ENCODE assay signal across 15 cellular contexts in the genomic region with DNA sequence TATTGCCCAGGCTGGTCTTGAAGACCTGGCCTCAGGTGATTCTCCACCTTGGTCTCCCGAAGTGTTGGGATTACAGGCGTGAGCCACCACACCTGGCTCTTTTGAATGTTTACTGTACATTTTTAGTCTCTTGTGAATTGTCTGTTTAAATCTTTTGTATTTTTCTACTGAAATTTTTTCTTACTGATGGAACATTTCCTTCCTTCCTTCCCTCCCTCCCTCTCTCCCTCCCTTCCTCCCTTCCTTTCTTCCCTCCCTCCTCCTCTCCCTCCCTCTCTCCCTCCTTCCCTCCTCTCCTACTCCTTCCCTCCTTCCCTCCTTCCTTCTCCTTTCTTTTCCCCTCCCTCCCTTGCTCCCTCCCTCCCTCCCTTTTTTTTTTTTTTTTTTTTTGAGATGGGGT. TPM values are rescaled to one million over a fixed set of nuclear protein-coding genes. Genes with fewer than 3 reads are reported as not detected.
A peak's percentile ranks its signal among the peaks of the same experiment; 100 is the strongest.
DNase-seq lines count a peak whose midpoint lies in the region; TF ChIP-seq lines count a peak whose summit lies in the region.
"Had no signal": no experiment of that assay in that cellular context is flagged by ENCODE, and none has a peak within 500 bp of the region (broad histone marks: within the 10 kb centered on the region; RNA-seq: fewer than 3 reads in every experiment).

No MANE protein-coding gene starts in this region.

- peaks cover 92% of the 10 kb centered on the region for H3K79me2 ChIP-seq in PC-9 (ENCODE audit: low read depth)

- WGBS in stomach, 5 donors = 92 to 98% (median 93%) methylated on average over 2 of the region's 2 CpGs

- H3K9me3 ChIP-seq in HEK293 (ENCODE audit: control insufficient read depth, insufficient read depth, low read depth, low read length) = no peaks in the 10 kb centered on the region
- no peaks in the 10 kb centered on the region for H3K9me3 ChIP-seq in PC-9 (ENCODE audit: insufficient read depth, low read depth)
- no peaks in the 10 kb centered on the region for H3K9me3 ChIP-seq in stomach
- H3K9me3 ChIP-seq: Caco-2 had no signal

- POLR2A ChIA-PET in HEK293 (lab: Yijun Ruan, JAX) = no interaction called here
- POLR2A ChIA-PET in PC-9 (lab: Charles Lee; ENCODE audit: unreplicated experiment) = no interaction called here

- CTCF ChIA-PET in HEK293 (lab: Yijun Ruan, JAX) = interaction anchor here (0.7 kb wide), 1 partner anchor 751 kb away, joined by 7 read pairs; no protein-coding TSS in a partner anchor
- CTCF ChIA-PET in PC-9 (lab: Charles Lee) = no interaction called here

- H3K4me2 ChIP-seq in PC-9 = no peak overlapping the region

- H3K36me3 ChIP-seq in HEK293 (ENCODE audit: control insufficient read depth in 2 of 2, insufficient read depth in 1 of 2, low read length in 2 of 2) (peaks cover 34 to 50% of the 10 kb centered on the region in 2 experiments), PC-9 (ENCODE audit: low read depth) (peaks cover 42% of the 10 kb centered on the region), stomach (peaks cover 13 to 67% (median 60%) of the 10 kb centered on the region in 4 donors)

- no peak for TF ChIP-seq EP300 in stomach (IDR thresholded peaks at IDR 0.05)

- H3K27ac ChIP-seq in HEK293 (ENCODE audit: extremely low read depth, low read depth, low read length) (no peak overlapping the region), PC-9 (peak overlapping the region; percentile 25), stomach (peak overlapping the region in 3 of 5 donors; percentile 8 to 90 (median 83))
- H3K27ac ChIP-seq: GM23248 had no signal

- no TSS peak for BruUV-seq in PC-9 (replicated peaks; lab: Mats Ljungman, UMichigan)

- H3K4me3 ChIP-seq in HEK293 (ENCODE audit: low read depth, low read length) = no peak overlapping the region
- no peak overlapping the region for H3K4me3 ChIP-seq in PC-9
- H3K4me3 ChIP-seq in stomach = no peak overlapping the region
- H3K4me3 ChIP-seq: GM23248 had no signal

- DNase-seq in PC-9 (no peak), chondrocyte (ENCODE audit: low spot score) (peak; percentile 1), stomach (no peak), COLO829 (ENCODE audit: low spot score) (no peak), GM13976 (ENCODE audit: low spot score) (no peak), posterior cingulate gyrus (no peak)
- DNase-seq: C1 segment of cervical spinal cord; Caco-2; CD4-positive, alpha-beta memory T cell; DMS153; DND-41; GM23248; H7; HCEC 1CT had no signal

- H3K27me3 Mint-ChIP-seq in chondrocyte (ENCODE audit: low read depth) = no peaks in the 10 kb centered on the region
- H3K27me3 Mint-ChIP-seq: CD4-positive, alpha-beta memory T cell had no signal

- H3K9me3 Mint-ChIP-seq in chondrocyte (ENCODE audit: low read depth) = no peaks in the 10 kb centered on the region
- H3K9me3 Mint-ChIP-seq: CD4-positive, alpha-beta memory T cell had no signal

- H2AFZ ChIP-seq in PC-9 = no peak overlapping the region
- H2AFZ ChIP-seq: GM23248 had no signal

- H4K20me1 ChIP-seq in PC-9 (ENCODE audit: insufficient read depth) = peaks cover 14% of the 10 kb centered on the region

- H3K9me2 ChIP-seq in PC-9 (ENCODE audit: insufficient read depth) = no peaks in the 10 kb centered on the region

- H3K36me3 Mint-ChIP-seq in chondrocyte (ENCODE audit: low read depth) = peaks cover 24% of the 10 kb centered on the region

- no peak overlapping the region for H3K4me3 Mint-ChIP-seq in chondrocyte (ENCODE audit: unreplicated experiment)
- H3K4me3 Mint-ChIP-seq: CD4-positive, alpha-beta memory T cell had no signal

- TF ChIP-seq CTCF in HEK293 (tag by site-specific recombination; IDR thresholded peaks at IDR 0.05) (no peak), PC-9 (conservative IDR thresholded peaks at IDR 0.05) (no peak), chondrocyte (IDR thresholded peaks at IDR 0.05) (no peak), stomach (IDR thresholded peaks at IDR 0.05) (no peak), GM13976 (IDR thresholded peaks at IDR 0.05; ENCODE audit: borderline replicate concordance, control extremely low read depth, extremely low read depth, insufficient read depth, missing control alignments) (no peak)

- in situ Hi-C loops in GM13976 (cut with MboI; ENCODE audit: low sequenced_read_pairs, unreplicated experiment) = no loop called here

- H3F3A ChIP-seq in PC-9 (ENCODE audit: insufficient read depth, low read depth) = peaks cover 77% of the 10 kb centered on the region

- H3K27ac Mint-ChIP-seq in chondrocyte (ENCODE audit: unreplicated experiment) = no peak overlapping the region

- no peak for TF ChIP-seq POLR2A in stomach (IDR thresholded peaks at IDR 0.05)

- H3K4me1 Mint-ChIP-seq in chondrocyte (ENCODE audit: low read depth) = peaks cover 58% of the 10 kb centered on the region

- H3K27me3 ChIP-seq in PC-9 (ENCODE audit: insufficient read depth, low read depth) (no peaks in the 10 kb centered on the region), stomach (no peaks in the 10 kb centered on the region)

- H3K4me1 ChIP-seq in HEK293 (ENCODE audit: control insufficient read depth, insufficient read depth, low read length) = peaks cover 27% of the 10 kb centered on the region
- peaks cover 91% of the 10 kb centered on the region for H3K4me1 ChIP-seq in PC-9 (replicated peaks; ENCODE audit: insufficient read depth)
- peaks cover 47 to 100% (median 75%) of the 10 kb centered on the region in 4 donors for H3K4me1 ChIP-seq in stomach

- intact Hi-C loops in PC-9 (cut with micrococcal nuclease; ENCODE audit: unreplicated experiment) = no loop called here
- intact Hi-C loops in stomach (cut with DNase I; ENCODE audit: low total_unique reads) = no loop called here
- intact Hi-C loops in posterior cingulate gyrus (cut with DNase I) = no loop called here

TF ChIP-seq in HEK293, 187 proteins besides CTCF, POLR2A, EP300 and RAD21:
- TF ChIP-seq ZNF311 (tag by site-specific recombination; IDR thresholded peaks at IDR 0.05; ENCODE audit: borderline replicate concordance) (no peak), ZNF366 (tag by site-specific recombination; conservative IDR thresholded peaks at IDR 0.05) (peak; percentile 67), ZNF302 (tag by site-specific recombination; IDR thresholded peaks at IDR 0.05; ENCODE audit: low read depth) (no peak)

RNA-seq across cellular contexts. Expression of a gene that starts 15.4 kb away (rescaled TPM):
- 480 and 482 TPM in 2 replicates for total RNA-seq in PC-9 (2021)
- total RNA-seq in chondrocyte = 224 to 293 TPM (median 282 TPM) in 3 replicates
- total RNA-seq in stomach = 100 to 1,000 TPM in 4 of 5 donors, 10 to 100 TPM in 1; 27.4 to 159 (median 118) TPM
- 100 to 1,000 TPM; 190 to 319 (median 302) TPM for polyA plus RNA-seq in stomach

RNA-seq across cellular contexts. Expression of a gene that starts 41.0 kb away (rescaled TPM):
- 19.0 and 19.2 TPM in 2 replicates for total RNA-seq in PC-9 (2021)
- total RNA-seq in chondrocyte = 30.8 to 39.0 TPM (median 32.2 TPM) in 3 replicates
- total RNA-seq in stomach = 10 to 100 TPM in 2 of 5 donors, 1 to 10 TPM in 3; 3.6 to 92.2 (median 9.2) TPM
- 1 to 10 TPM; 7.1 to 7.3 (median 7.2) TPM for polyA plus RNA-seq in stomach

RNA-seq across cellular contexts. Expression of a gene that starts 58.0 kb away (rescaled TPM):
- 46.7 and 56.4 TPM in 2 replicates for total RNA-seq in PC-9 (2021)
- 23.9 to 30.5 TPM (median 30.0 TPM) in 3 replicates for total RNA-seq in chondrocyte
- total RNA-seq in stomach = 10 to 100 TPM in 4 of 5 donors, 1 to 10 TPM in 1; 5.8 to 23.7 (median 15.4) TPM
- polyA plus RNA-seq in stomach = 1 to 10 TPM; 4.7 to 6.6 (median 5.0) TPM
